Comparison of ENCODE assay signal across 2 cellular contexts in the genomic region with DNA sequence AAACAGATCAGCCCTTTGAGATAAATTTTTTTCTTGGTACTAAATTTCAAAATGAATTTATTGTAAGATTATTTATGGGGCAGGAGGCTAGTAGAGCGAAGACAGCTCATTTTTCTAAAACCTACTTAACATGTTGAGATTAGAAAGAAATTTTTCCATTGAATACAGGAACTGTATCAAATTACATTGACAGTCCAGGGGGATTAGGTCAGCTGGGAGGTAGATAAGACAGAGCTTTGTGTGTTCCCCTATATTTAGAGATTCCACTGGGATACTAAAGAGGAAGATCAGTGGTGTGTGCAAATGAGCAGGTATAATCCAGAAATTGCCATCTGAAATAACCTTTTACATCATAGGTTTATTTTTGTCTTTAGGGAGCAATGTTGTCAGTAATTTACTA.
TF ChIP-seq lines count a peak whose summit lies in the region.

No MANE protein-coding gene starts in this region.

TF ChIP-seq in HEK293, 187 proteins besides CTCF, POLR2A, EP300 and RAD21 (continued from another document):
- TF ChIP-seq, protein P1, sequence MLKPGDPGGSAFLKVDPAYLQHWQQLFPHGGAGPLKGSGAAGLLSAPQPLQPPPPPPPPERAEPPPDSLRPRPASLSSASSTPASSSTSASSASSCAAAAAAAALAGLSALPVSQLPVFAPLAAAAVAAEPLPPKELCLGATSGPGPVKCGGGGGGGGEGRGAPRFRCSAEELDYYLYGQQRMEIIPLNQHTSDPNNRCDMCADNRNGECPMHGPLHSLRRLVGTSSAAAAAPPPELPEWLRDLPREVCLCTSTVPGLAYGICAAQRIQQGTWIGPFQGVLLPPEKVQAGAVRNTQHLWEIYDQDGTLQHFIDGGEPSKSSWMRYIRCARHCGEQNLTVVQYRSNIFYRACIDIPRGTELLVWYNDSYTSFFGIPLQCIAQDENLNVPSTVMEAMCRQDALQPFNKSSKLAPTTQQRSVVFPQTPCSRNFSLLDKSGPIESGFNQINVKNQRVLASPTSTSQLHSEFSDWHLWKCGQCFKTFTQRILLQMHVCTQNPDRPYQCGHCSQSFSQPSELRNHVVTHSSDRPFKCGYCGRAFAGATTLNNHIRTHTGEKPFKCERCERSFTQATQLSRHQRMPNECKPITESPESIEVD (tag by site-specific recombination; IDR thresholded peaks at IDR 0.05) = peak; percentile 65
- TF ChIP-seq ZNF600 (tag by site-specific recombination; IDR thresholded peaks at IDR 0.05) = no peak
- peak; percentile 72 for TF ChIP-seq SP7 (tag by site-specific recombination; IDR thresholded peaks at IDR 0.05)
- TF ChIP-seq ZNF114 (tag by site-specific recombination; IDR thresholded peaks at IDR 0.05) = no peak
- no peak for TF ChIP-seq ZNF391 (tag by site-specific recombination; IDR thresholded peaks at IDR 0.05; ENCODE audit: borderline replicate concordance, low read depth)
- TF ChIP-seq ZNF768 (tag by site-specific recombination; IDR thresholded peaks at IDR 0.05) = no peak
- TF ChIP-seq, protein P2, sequence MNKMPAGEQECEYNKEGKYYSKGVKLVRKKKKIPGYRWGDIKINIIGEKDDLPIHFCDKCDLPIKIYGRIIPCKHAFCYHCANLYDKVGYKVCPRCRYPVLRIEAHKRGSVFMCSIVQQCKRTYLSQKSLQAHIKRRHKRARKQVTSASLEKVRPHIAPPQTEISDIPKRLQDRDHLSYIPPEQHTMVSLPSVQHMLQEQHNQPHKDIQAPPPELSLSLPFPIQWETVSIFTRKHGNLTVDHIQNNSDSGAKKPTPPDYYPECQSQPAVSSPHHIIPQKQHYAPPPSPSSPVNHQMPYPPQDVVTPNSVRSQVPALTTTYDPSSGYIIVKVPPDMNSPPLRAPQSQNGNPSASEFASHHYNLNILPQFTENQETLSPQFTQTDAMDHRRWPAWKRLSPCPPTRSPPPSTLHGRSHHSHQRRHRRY (tag by site-specific recombination; IDR thresholded peaks at IDR 0.05) = no peak
- TF ChIP-seq ZFP37 (tag by site-specific recombination; IDR thresholded peaks at IDR 0.05) = no peak
- no peak for TF ChIP-seq REPIN1 (tag by site-specific recombination; IDR thresholded peaks at IDR 0.05; ENCODE audit: low read depth)
- TF ChIP-seq ZNF169 (tag by site-specific recombination; IDR thresholded peaks at IDR 0.05) = no peak
- TF ChIP-seq ZNF701 (tag by site-specific recombination; IDR thresholded peaks at IDR 0.05) = no peak
- TF ChIP-seq ZNF529 (tag by site-specific recombination; IDR thresholded peaks at IDR 0.05; ENCODE audit: insufficient replicate concordance) = no peak
- no peak for TF ChIP-seq ZNF37A (tag by site-specific recombination; IDR thresholded peaks at IDR 0.05)
- 0 out of 2 replicates have a peak, but pooled peaks have one; percentile 17 for TF ChIP-seq ZEB2 (tag by site-specific recombination; IDR thresholded peaks at IDR 0.05)
- no peak for TF ChIP-seq ZNF585B (tag by site-specific recombination; IDR thresholded peaks at IDR 0.05)
- TF ChIP-seq HOXD13 (CRISPR knock-in tag; IDR thresholded peaks at IDR 0.05; ENCODE audit: borderline replicate concordance) = no peak
- TF ChIP-seq, protein P3, sequence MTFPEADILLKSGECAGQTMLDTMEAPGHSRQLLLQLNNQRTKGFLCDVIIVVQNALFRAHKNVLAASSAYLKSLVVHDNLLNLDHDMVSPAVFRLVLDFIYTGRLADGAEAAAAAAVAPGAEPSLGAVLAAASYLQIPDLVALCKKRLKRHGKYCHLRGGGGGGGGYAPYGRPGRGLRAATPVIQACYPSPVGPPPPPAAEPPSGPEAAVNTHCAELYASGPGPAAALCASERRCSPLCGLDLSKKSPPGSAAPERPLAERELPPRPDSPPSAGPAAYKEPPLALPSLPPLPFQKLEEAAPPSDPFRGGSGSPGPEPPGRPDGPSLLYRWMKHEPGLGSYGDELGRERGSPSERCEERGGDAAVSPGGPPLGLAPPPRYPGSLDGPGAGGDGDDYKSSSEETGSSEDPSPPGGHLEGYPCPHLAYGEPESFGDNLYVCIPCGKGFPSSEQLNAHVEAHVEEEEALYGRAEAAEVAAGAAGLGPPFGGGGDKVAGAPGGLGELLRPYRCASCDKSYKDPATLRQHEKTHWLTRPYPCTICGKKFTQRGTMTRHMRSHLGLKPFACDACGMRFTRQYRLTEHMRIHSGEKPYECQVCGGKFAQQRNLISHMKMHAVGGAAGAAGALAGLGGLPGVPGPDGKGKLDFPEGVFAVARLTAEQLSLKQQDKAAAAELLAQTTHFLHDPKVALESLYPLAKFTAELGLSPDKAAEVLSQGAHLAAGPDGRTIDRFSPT (tag by site-specific recombination; IDR thresholded peaks at IDR 0.05) = no peak
- TF ChIP-seq GLI2 (tag by site-specific recombination; IDR thresholded peaks at IDR 0.05; ENCODE audit: borderline replicate concordance, low read depth) = no peak
- no peak for TF ChIP-seq ZBTB8A (tag by site-specific recombination; IDR thresholded peaks at IDR 0.05)

TF ChIP-seq in K562, 482 proteins besides CTCF, POLR2A, EP300 and RAD21 (continued from another document):
- TF ChIP-seq, protein P4, sequence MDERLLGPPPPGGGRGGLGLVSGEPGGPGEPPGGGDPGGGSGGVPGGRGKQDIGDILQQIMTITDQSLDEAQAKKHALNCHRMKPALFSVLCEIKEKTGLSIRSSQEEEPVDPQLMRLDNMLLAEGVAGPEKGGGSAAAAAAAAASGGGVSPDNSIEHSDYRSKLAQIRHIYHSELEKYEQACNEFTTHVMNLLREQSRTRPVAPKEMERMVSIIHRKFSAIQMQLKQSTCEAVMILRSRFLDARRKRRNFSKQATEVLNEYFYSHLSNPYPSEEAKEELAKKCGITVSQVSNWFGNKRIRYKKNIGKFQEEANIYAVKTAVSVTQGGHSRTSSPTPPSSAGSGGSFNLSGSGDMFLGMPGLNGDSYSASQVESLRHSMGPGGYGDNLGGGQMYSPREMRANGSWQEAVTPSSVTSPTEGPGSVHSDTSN (CRISPR knock-in tag; IDR thresholded peaks at IDR 0.05; ENCODE audit: low read depth) = no peak
- TF ChIP-seq, protein P4 (tag; conservative IDR thresholded peaks at IDR 0.05; ENCODE audit: low read depth) = peak; percentile 77
- TF ChIP-seq GATAD2A (IDR thresholded peaks at IDR 0.05) (no peak), ARID1B (IDR thresholded peaks at IDR 0.05) (0 out of 2 replicates have a peak, but pooled peaks have one; percentile 20), SOX6 (IDR thresholded peaks at IDR 0.05) (peak; percentile 17; the same call in 1 of the 2 replicates), NUFIP1 (IDR thresholded peaks at IDR 0.05; ENCODE audit: partially characterized antibody) (no peak), MEIS2 (IDR thresholded peaks at IDR 0.05; ENCODE audit: partially characterized antibody) (peak; percentile 49), SNRNP70 (optimal IDR thresholded peaks at IDR 0.05; ENCODE audit: low read depth, low read length) (no peak), IFI16 (CRISPR knock-in tag; IDR thresholded peaks at IDR 0.05) (no peak), BCL6 (CRISPR knock-in tag; IDR thresholded peaks at IDR 0.05) (no peak), TEAD1 (CRISPR knock-in tag; IDR thresholded peaks at IDR 0.05) (no peak), ZNF586 (CRISPR knock-in tag; conservative IDR thresholded peaks at IDR 0.05) (no peak), PHTF2 (CRISPR knock-in tag; IDR thresholded peaks at IDR 0.05) (no peak)
- TF ChIP-seq, protein P5, sequence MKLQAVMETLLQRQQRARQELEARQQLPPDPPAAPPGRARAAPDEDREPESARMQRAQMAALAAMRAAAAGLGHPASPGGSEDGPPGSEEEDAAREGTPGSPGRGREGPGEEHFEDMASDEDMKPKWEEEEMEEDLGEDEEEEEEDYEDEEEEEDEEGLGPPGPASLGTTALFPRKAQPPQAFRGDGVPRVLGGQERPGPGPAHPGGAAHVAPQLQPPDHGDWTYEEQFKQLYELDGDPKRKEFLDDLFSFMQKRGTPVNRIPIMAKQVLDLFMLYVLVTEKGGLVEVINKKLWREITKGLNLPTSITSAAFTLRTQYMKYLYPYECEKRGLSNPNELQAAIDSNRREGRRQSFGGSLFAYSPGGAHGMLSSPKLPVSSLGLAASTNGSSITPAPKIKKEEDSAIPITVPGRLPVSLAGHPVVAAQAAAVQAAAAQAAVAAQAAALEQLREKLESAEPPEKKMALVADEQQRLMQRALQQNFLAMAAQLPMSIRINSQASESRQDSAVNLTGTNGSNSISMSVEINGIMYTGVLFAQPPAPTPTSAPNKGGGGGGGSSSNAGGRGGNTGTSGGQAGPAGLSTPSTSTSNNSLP (IDR thresholded peaks at IDR 0.05; ENCODE audit: borderline replicate concordance, low read depth, low read length) = peak; percentile 23; the same call in 1 of the 2 replicates
- TF ChIP-seq, protein P6, sequence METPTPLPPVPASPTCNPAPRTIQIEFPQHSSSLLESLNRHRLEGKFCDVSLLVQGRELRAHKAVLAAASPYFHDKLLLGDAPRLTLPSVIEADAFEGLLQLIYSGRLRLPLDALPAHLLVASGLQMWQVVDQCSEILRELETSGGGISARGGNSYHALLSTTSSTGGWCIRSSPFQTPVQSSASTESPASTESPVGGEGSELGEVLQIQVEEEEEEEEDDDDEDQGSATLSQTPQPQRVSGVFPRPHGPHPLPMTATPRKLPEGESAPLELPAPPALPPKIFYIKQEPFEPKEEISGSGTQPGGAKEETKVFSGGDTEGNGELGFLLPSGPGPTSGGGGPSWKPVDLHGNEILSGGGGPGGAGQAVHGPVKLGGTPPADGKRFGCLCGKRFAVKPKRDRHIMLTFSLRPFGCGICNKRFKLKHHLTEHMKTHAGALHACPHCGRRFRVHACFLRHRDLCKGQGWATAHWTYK (CRISPR knock-in tag; IDR thresholded peaks at IDR 0.05) = no peak
- TF ChIP-seq, protein P7, sequence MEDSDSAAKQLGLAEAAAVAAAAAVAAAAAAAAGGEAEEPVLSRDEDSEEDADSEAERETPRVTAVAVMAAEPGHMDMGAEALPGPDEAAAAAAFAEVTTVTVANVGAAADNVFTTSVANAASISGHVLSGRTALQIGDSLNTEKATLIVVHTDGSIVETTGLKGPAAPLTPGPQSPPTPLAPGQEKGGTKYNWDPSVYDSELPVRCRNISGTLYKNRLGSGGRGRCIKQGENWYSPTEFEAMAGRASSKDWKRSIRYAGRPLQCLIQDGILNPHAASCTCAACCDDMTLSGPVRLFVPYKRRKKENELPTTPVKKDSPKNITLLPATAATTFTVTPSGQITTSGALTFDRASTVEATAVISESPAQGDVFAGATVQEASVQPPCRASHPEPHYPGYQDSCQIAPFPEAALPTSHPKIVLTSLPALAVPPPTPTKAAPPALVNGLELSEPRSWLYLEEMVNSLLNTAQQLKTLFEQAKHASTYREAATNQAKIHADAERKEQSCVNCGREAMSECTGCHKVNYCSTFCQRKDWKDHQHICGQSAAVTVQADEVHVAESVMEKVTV (CRISPR knock-in tag; IDR thresholded peaks at IDR 0.05) = no peak
- TF ChIP-seq, protein P8, sequence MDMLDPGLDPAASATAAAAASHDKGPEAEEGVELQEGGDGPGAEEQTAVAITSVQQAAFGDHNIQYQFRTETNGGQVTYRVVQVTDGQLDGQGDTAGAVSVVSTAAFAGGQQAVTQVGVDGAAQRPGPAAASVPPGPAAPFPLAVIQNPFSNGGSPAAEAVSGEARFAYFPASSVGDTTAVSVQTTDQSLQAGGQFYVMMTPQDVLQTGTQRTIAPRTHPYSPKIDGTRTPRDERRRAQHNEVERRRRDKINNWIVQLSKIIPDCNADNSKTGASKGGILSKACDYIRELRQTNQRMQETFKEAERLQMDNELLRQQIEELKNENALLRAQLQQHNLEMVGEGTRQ (CRISPR knock-in tag; IDR thresholded peaks at IDR 0.05) = no peak
- TF ChIP-seq, protein P9, sequence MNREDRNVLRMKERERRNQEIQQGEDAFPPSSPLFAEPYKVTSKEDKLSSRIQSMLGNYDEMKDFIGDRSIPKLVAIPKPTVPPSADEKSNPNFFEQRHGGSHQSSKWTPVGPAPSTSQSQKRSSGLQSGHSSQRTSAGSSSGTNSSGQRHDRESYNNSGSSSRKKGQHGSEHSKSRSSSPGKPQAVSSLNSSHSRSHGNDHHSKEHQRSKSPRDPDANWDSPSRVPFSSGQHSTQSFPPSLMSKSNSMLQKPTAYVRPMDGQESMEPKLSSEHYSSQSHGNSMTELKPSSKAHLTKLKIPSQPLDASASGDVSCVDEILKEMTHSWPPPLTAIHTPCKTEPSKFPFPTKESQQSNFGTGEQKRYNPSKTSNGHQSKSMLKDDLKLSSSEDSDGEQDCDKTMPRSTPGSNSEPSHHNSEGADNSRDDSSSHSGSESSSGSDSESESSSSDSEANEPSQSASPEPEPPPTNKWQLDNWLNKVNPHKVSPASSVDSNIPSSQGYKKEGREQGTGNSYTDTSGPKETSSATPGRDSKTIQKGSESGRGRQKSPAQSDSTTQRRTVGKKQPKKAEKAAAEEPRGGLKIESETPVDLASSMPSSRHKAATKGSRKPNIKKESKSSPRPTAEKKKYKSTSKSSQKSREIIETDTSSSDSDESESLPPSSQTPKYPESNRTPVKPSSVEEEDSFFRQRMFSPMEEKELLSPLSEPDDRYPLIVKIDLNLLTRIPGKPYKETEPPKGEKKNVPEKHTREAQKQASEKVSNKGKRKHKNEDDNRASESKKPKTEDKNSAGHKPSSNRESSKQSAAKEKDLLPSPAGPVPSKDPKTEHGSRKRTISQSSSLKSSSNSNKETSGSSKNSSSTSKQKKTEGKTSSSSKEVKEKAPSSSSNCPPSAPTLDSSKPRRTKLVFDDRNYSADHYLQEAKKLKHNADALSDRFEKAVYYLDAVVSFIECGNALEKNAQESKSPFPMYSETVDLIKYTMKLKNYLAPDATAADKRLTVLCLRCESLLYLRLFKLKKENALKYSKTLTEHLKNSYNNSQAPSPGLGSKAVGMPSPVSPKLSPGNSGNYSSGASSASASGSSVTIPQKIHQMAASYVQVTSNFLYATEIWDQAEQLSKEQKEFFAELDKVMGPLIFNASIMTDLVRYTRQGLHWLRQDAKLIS (CRISPR knock-in tag; IDR thresholded peaks at IDR 0.05) = no peak
